26 cellular contexts compared by ENCODE assay signal in the genomic region with DNA sequence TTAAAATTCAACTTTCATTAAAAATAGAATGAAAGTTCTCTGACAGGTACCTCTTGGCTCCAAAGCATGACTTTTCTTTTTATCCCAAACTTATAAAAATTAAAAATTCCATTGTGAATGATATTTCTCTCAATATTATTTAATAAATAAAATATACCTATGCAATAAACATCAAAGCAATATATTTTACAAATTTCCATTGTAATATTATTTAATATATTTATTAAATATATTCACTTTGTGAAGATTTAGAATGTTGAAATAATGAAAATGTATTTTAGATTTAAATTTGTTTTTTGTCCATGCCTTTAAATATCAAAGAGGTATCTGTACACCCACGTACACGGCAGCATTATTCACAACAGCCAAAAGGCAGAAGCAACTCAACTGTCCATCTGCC.
"Had no signal": no experiment of that assay in that cellular context is flagged by ENCODE, and none has a peak within 500 bp of the region (broad histone marks: within the 10 kb centered on the region; RNA-seq: fewer than 3 reads in every experiment).

No MANE protein-coding gene starts in this region.

- H3K9ac ChIP-seq: SK-N-SH had no signal

- H3K9me3 ChIP-seq: MG63, Peyer's patch, SK-N-SH had no signal

- H3K4me1 ChIP-seq: Peyer's patch had no signal

- DNase-seq: IMR-90, Karpas-422, KG1, MG63, NCI-H1092, NCI-H1105 treated with DMSO at 0.1 percent for 48 hours, NCI-H1417 treated with DMSO at 0.1 percent for 48 hours, NCI-H146, NCI-H1694 treated with DMSO at 0.1 percent for 48 hours, NCI-H1930, NCI-H2081 treated with DMSO at 0.1 percent for 48 hours, NCI-H2171, NCI-H226, NCI-H446, NCI-H510A, NCI-H524 treated with DMSO at 0.1 percent for 48 hours, NCI-H69, NCI-H774, PC-9, Peyer's patch, Right ventricle myocardium superior, RPMI8226, SIG-M5, SK-N-SH, SW 1271 had no signal

- FAIRE-seq: HepG2 had no signal

- H3K36me3 ChIP-seq: MG63, Peyer's patch had no signal

- ATAC-seq: HepG2 had no signal

- H3K4me3 ChIP-seq: MG63, PC-9, Peyer's patch had no signal

- H3K27ac ChIP-seq: PC-9, Peyer's patch had no signal
